Comparison of ENCODE assay signal across 9 cellular contexts in genomic region chr15:59543721-59544547, GRCh38.
A peak's percentile ranks its signal among the peaks of the same experiment; 100 is the strongest.
DNase-seq lines count a peak whose midpoint lies in the region; ATAC-seq and TF ChIP-seq lines count a peak whose summit lies in the region.
"Had no signal": no experiment of that assay in that cellular context is flagged by ENCODE, and none has a peak within 500 bp of the region (broad histone marks: within the 10 kb centered on the region; RNA-seq: fewer than 3 reads in every experiment).

No MANE protein-coding gene starts in this region.

- H3K36me3 Mint-ChIP-seq in MCF 10A (ENCODE audit: insufficient read depth, unreplicated experiment): no peaks in the 10 kb centered on the region

- H3K27me3 ChIP-seq in mammary epithelial cell (ENCODE audit: insufficient read depth, low read length): no peaks in the 10 kb centered on the region

- no peak overlapping the region for H3K27ac ChIP-seq in mammary epithelial cell (ENCODE audit: insufficient read depth, low read depth, low read length)
- H3K27ac ChIP-seq: C4-2B had no signal

- intact Hi-C loops in mammary epithelial cell (cut with micrococcal nuclease) (no loop called here), MCF 10A (cut with micrococcal nuclease) (no loop called here), head of caudate nucleus (cut with DNase I) (no loop called here)

- H2AFZ ChIP-seq in mammary epithelial cell (ENCODE audit: low read depth, low read length): peak overlapping the region; percentile 7

- in situ Hi-C loops in mammary epithelial cell (cut with MboI; ENCODE audit: low sequenced_read_pairs in 2 of 2): no loop called here

- CTCF ChIA-PET in mammary epithelial cell (lab: Charles Lee; ENCODE audit: low non-redundant PET) (no interaction called here), MCF 10A (lab: Yijun Ruan, JAX) (interaction anchor here (1.0 to 4.2 kb wide), 3 partner anchors 11 to 14 kb away, joined by 3 to 19 read pairs (median 6); no protein-coding TSS in a partner anchor)

- no peak for TF ChIP-seq CTCF in mammary epithelial cell (conservative IDR thresholded peaks at IDR 0.05 in 1 of 2, IDR thresholded peaks at IDR 0.05 in 1 of 2; ENCODE audit: extremely low read depth in 1 of 2, insufficient read depth in 1 of 2, low read depth in 1 of 2, low read length in 2 of 2)
- TF ChIP-seq CTCF in MCF 10A (IDR thresholded peaks at IDR 0.05; ENCODE audit: unreplicated experiment): no peak
- no peak for TF ChIP-seq CTCF in foreskin fibroblast (IDR thresholded peaks at IDR 0.05; ENCODE audit: low read depth, low read length)

- POLR2A ChIA-PET in MCF 10A (lab: Yijun Ruan, JAX): no interaction called here

- no peaks in the 10 kb centered on the region for H4K20me1 ChIP-seq in mammary epithelial cell (ENCODE audit: insufficient read depth, low read length)

- no peaks in the 10 kb centered on the region for H3K36me3 ChIP-seq in mammary epithelial cell (ENCODE audit: insufficient read depth, low read length)

- H3K4me1 Mint-ChIP-seq in MCF 10A (ENCODE audit: insufficient read depth, unreplicated experiment): peaks cover 15% of the 10 kb centered on the region

- no peak overlapping the region for H3K4me3 Mint-ChIP-seq in MCF 10A (ENCODE audit: unreplicated experiment)

- H3K79me2 ChIP-seq in mammary epithelial cell (ENCODE audit: insufficient read depth, low read length): no peaks in the 10 kb centered on the region

- no peak overlapping the region for H3K27ac Mint-ChIP-seq in MCF 10A (ENCODE audit: low read depth, unreplicated experiment)

- H3K27me3 Mint-ChIP-seq in MCF 10A (ENCODE audit: insufficient read depth, unreplicated experiment): no peaks in the 10 kb centered on the region

- 81% methylated on average over 9 of the region's 9 CpGs for WGBS in mammary epithelial cell (ENCODE audit: low coverage, missing lambda C conversion rate)

- H3K9me3 ChIP-seq in mammary epithelial cell (replicated peaks; ENCODE audit: insufficient read depth, low read length): no peaks in the 10 kb centered on the region

- H3K4me3 ChIP-seq in mammary epithelial cell (replicated peaks in 1 of 3; ENCODE audit: insufficient read depth in 1 of 3, low read depth in 2 of 3, low read length in 3 of 3) (no peak overlapping the region), foreskin fibroblast (ENCODE audit: low read depth in 1 of 2, low read length in 2 of 2) (no peak overlapping the region)

- DNase-seq in mammary epithelial cell (no peak), MCF 10A (ENCODE audit: unreplicated experiment) (no peak), UCSD-AML1 (lab: John Stamatoyannopoulos, UW; ENCODE audit: unreplicated experiment) (peak; percentile 36), foreskin fibroblast (no peak), D341Med (ENCODE audit: low spot score) (no peak), head of caudate nucleus (no peak), putamen (ENCODE audit: low spot score) (no peak)

- dilution Hi-C loops in mammary epithelial cell (cut with HindIII; ENCODE audit: low sequenced_read_pairs): loop anchor here (5.0 kb wide), 2 partner anchors 38 to 78 kb away; no protein-coding TSS in a partner anchor

- BruUV-seq in mammary epithelial cell (replicated peaks; lab: Mats Ljungman, UMichigan) (no TSS peak), MCF 10A (replicated peaks; lab: Mats Ljungman, UMichigan) (no TSS peak)

- ATAC-seq in HG03108 (IDR thresholded peaks at IDR 0.05; ENCODE audit: unreplicated experiment): peak; percentile 85

- no peaks in the 10 kb centered on the region for H3K9me3 Mint-ChIP-seq in MCF 10A (ENCODE audit: unreplicated experiment)

- no peak overlapping the region for H3K4me2 ChIP-seq in mammary epithelial cell (ENCODE audit: insufficient read depth, low read depth, low read length)

- H3K9ac ChIP-seq in mammary epithelial cell (ENCODE audit: insufficient read depth, low read length): no peak overlapping the region

- H3K4me1 ChIP-seq in mammary epithelial cell (ENCODE audit: insufficient read depth, low read length): peaks cover 3% of the 10 kb centered on the region
